In the genomic region with DNA sequence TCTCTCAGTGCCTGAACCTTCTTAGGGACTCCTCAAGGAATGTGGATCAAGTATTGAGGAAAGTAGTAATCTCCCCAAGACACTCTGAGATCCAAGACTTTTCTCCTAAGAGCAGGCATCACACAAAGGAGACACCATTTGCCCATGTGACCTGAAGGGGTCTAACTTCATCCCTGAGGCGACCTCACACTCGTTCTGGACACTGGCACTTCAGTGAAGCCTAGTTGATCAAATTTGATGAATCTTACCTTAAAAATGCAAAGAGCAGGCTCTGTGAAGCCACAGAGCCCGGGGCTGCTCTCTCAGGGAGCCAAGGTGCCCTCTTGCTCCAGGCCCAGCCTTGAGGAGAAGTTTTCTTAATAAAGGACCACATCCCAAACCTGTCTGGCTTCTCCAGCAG, we compare ENCODE assay signal across 37 cellular contexts.
"Had no signal": no experiment of that assay in that cellular context is flagged by ENCODE, and none has a peak within 500 bp of the region (broad histone marks: within the 10 kb centered on the region; RNA-seq: fewer than 3 reads in every experiment).

No MANE protein-coding gene starts in this region.

- H3K9me3 ChIP-seq: ascending aorta, MG63, Peyer's patch, SJSA1 had no signal

- H3K4me1 ChIP-seq: ascending aorta, Peyer's patch had no signal

- H3K27me3 ChIP-seq: ascending aorta, cardiac muscle cell, MG63, Peyer's patch, SJSA1 had no signal

- DNase-seq: activated B cell treated with CpG ODN at 0.5 μM for 24 hours; activated CD4-positive, alpha-beta memory T cell treated with anti-CD3 and anti-CD28 coated beads for 36 hours; activated CD4-positive, alpha-beta T cell treated with anti-CD3 and anti-CD28 coated beads for 4 hours; activated CD4-positive, alpha-beta T cell treated with anti-CD3 and anti-CD28 coated beads, Interleukin-2, amount 50 U/mL, for 1 hour; activated CD4-positive, CD25-positive, alpha-beta regulatory T cell treated with anti-CD3 and anti-CD28 coated beads, Interleukin-2, amount 50 U/mL, for 72 hours; activated CD8-positive, alpha-beta memory T cell treated with anti-CD3 and anti-CD28 coated beads for 24 hours; activated CD8-positive, alpha-beta memory T cell treated with anti-CD3 and anti-CD28 coated beads, Interleukin-2, amount 10 ng/mL, durations not matched to agents 7 days and 5 days; activated CD8-positive, alpha-beta memory T cell treated with anti-CD3 and anti-CD28 coated beads, Interleukin-2, amount 50 U/mL, for 48 hours; activated effector memory CD4-positive, alpha-beta T cell treated with Interleukin-2 at 50 U/mL for 16 hours; activated naive CD4-positive, alpha-beta T cell treated with anti-CD3 and anti-CD28 coated beads, Interleukin-2, amount 10 ng/mL, durations not matched to agents 7 days and 5 days; activated T-cell treated with anti-CD3 and anti-CD28 coated beads, Interleukin-2, amount 50 U/mL, for 48 hours; amygdala; Kasumi-1; KG1; MG63; NCI-H1048; NCI-H1105 treated with DMSO at 0.1 percent for 48 hours; NCI-H1436; NCI-H1694; NCI-H2029; NCI-H510A; NCI-H526; NCI-H748 treated with DMSO at 0.1 percent for 48 hours; NK-92 treated with Interleukin-12 subunit alpha and Interleukin-12 subunit beta, amount 100 ng/mL, for 24 hours; Peyer's patch; RPMI8226; SHP77 treated with DMSO at 0.1 percent for 48 hours; SW 1271; T-helper 1 cell; T-helper 2 cell; T-helper 9 cell had no signal

- H3K27ac ChIP-seq: ascending aorta, cardiac muscle cell, Peyer's patch, SJSA1, VCaP had no signal

- H3K36me3 ChIP-seq: ascending aorta, cardiac muscle cell, MG63, Peyer's patch, SJSA1 had no signal

- H3K27ac Mint-ChIP-seq: activated B cell treated with CpG ODN at 0.5 μM for 24 hours; activated CD4-positive, alpha-beta memory T cell treated with anti-CD3 and anti-CD28 coated beads for 36 hours; activated CD8-positive, alpha-beta memory T cell treated with anti-CD3 and anti-CD28 coated beads, Interleukin-2, amount 10 ng/mL, durations not matched to agents 7 days and 5 days; activated naive CD4-positive, alpha-beta T cell treated with anti-CD3 and anti-CD28 coated beads, Interleukin-2, amount 10 ng/mL, durations not matched to agents 7 days and 5 days; activated naive CD8-positive, alpha-beta T cell had no signal

- H3K4me1 Mint-ChIP-seq: activated B cell treated with CpG ODN at 0.5 μM for 24 hours; activated CD8-positive, alpha-beta memory T cell treated with anti-CD3 and anti-CD28 coated beads, Interleukin-2, amount 10 ng/mL, durations not matched to agents 7 days and 5 days; activated naive CD4-positive, alpha-beta T cell treated with anti-CD3 and anti-CD28 coated beads, Interleukin-2, amount 10 ng/mL, durations not matched to agents 7 days and 5 days; central memory CD8-positive, alpha-beta T cell had no signal

- H3K4me3 ChIP-seq: ascending aorta, cardiac muscle cell, MG63, Peyer's patch, SJSA1 had no signal

- H3K4me3 Mint-ChIP-seq: activated B cell treated with CpG ODN at 0.5 μM for 24 hours; activated CD4-positive, alpha-beta memory T cell treated with anti-CD3 and anti-CD28 coated beads for 36 hours; activated CD8-positive, alpha-beta memory T cell treated with anti-CD3 and anti-CD28 coated beads, Interleukin-2, amount 10 ng/mL, durations not matched to agents 7 days and 5 days; activated naive CD4-positive, alpha-beta T cell treated with anti-CD3 and anti-CD28 coated beads, Interleukin-2, amount 10 ng/mL, durations not matched to agents 7 days and 5 days; activated naive CD8-positive, alpha-beta T cell; central memory CD8-positive, alpha-beta T cell had no signal

- H3K9me3 Mint-ChIP-seq: activated B cell treated with CpG ODN at 0.5 μM for 24 hours; activated CD4-positive, alpha-beta memory T cell treated with anti-CD3 and anti-CD28 coated beads for 36 hours; activated naive CD4-positive, alpha-beta T cell treated with anti-CD3 and anti-CD28 coated beads, Interleukin-2, amount 10 ng/mL, durations not matched to agents 7 days and 5 days; central memory CD8-positive, alpha-beta T cell had no signal

- ATAC-seq: activated CD8-positive, alpha-beta memory T cell treated with anti-CD3 and anti-CD28 coated beads, Interleukin-2, amount 10 ng/mL, durations not matched to agents 7 days and 5 days had no signal

- H3K36me3 Mint-ChIP-seq: activated CD4-positive, alpha-beta memory T cell treated with anti-CD3 and anti-CD28 coated beads for 36 hours; activated CD8-positive, alpha-beta memory T cell treated with anti-CD3 and anti-CD28 coated beads, Interleukin-2, amount 10 ng/mL, durations not matched to agents 7 days and 5 days; activated naive CD4-positive, alpha-beta T cell treated with anti-CD3 and anti-CD28 coated beads, Interleukin-2, amount 10 ng/mL, durations not matched to agents 7 days and 5 days; activated naive CD8-positive, alpha-beta T cell had no signal
